12 cellular contexts compared by ENCODE assay signal in genomic region chr10:97540669-97541500, GRCh38. TPM values are rescaled to one million over a fixed set of nuclear protein-coding genes. Genes with fewer than 3 reads are reported as not detected.
DNase-seq lines count a peak whose midpoint lies in the region; ATAC-seq, FAIRE-seq and TF ChIP-seq lines count a peak whose summit lies in the region.
"Had no signal": no experiment of that assay in that cellular context is flagged by ENCODE, and none has a peak within 500 bp of the region (broad histone marks: within the 10 kb centered on the region; RNA-seq: fewer than 3 reads in every experiment).

No MANE protein-coding gene starts in this region.

- H3K4me1 ChIP-seq in endothelial cell of umbilical vein (ENCODE audit: control insufficient read depth, extremely low read depth, insufficient read depth, low read length) = peaks cover 53% of the 10 kb centered on the region

- DNase-seq in cardiac septum (ENCODE audit: low spot score) (peak; percentile 67), Right ventricle myocardium superior (no peak), endothelial cell of umbilical vein (ENCODE audit: low read depth, low spot score) (no peak)
- DNase-seq: activated CD4-positive, alpha-beta memory T cell treated with anti-CD3 and anti-CD28 coated beads, Interleukin-2, amount 10 ng/mL, durations not matched to agents 7 days and 5 days; NCI-H2171 had no signal

- H3K79me2 ChIP-seq in endothelial cell of umbilical vein (ENCODE audit: control insufficient read depth, insufficient read depth, low read length) = peaks cover 4% of the 10 kb centered on the region

- CTCF ChIA-PET in endothelial cell of umbilical vein (lab: Charles Lee) = interaction anchor here (0.6 to 6.6 kb wide), 7 partner anchors 10 to 72 kb away, joined by 3 to 93 read pairs (median 11); partner anchors contain the start of gene UBTD1

- no TSS peak for BruUV-seq in endothelial cell of umbilical vein (replicated peaks; lab: Mats Ljungman, UMichigan)

- no peak overlapping the region for H3K4me2 ChIP-seq in endothelial cell of umbilical vein (ENCODE audit: insufficient read depth, low read length)

- H3K9ac ChIP-seq in endothelial cell of umbilical vein (replicated peaks; ENCODE audit: extremely low read depth, insufficient read depth, low read length) = no peak overlapping the region

- ATAC-seq in Right ventricle myocardium superior (ENCODE audit: poor library complexity) = no peak
- no peak for ATAC-seq in HG03354 (IDR thresholded peaks at IDR 0.05; ENCODE audit: poor library complexity, severe bottlenecking, unreplicated experiment)
- ATAC-seq in HG03196 (IDR thresholded peaks at IDR 0.05; ENCODE audit: unreplicated experiment) = no peak
- no peak for ATAC-seq in GM18867 (IDR thresholded peaks at IDR 0.05; ENCODE audit: unreplicated experiment)
- ATAC-seq in GM21619 (IDR thresholded peaks at IDR 0.05; ENCODE audit: unreplicated experiment) = no peak

- H3K4me3 ChIP-seq in endothelial cell of umbilical vein (replicated peaks in 1 of 3; ENCODE audit: insufficient read depth in 1 of 3, low read depth in 1 of 3, low read length in 3 of 3) = no peak overlapping the region

- no peaks in the 10 kb centered on the region for H3K36me3 ChIP-seq in endothelial cell of umbilical vein (ENCODE audit: control insufficient read depth in 2 of 2, extremely low read depth in 1 of 2, insufficient read depth in 2 of 2, low read length in 2 of 2)

- no peaks in the 10 kb centered on the region for H3K9me1 ChIP-seq in endothelial cell of umbilical vein (replicated peaks; ENCODE audit: control insufficient read depth, extremely low read depth, insufficient read depth, low read length)

- dilution Hi-C loops in endothelial cell of umbilical vein (cut with MboI; ENCODE audit: extremely low pct_ligation_motif_present, low sequenced_read_pairs) = no loop called here

- no peak for TF ChIP-seq POLR2A in endothelial cell of umbilical vein (IDR thresholded peaks at IDR 0.05; ENCODE audit: low read depth, low read length)

- H3K27ac Mint-ChIP-seq in nephron = peak overlapping the region; percentile 87 to 91 (median 90)
- H3K27ac Mint-ChIP-seq: activated CD4-positive, alpha-beta memory T cell treated with anti-CD3 and anti-CD28 coated beads, Interleukin-2, amount 10 ng/mL, durations not matched to agents 7 days and 5 days had no signal

- no peaks in the 10 kb centered on the region for H3K27me3 Mint-ChIP-seq in nephron (ENCODE audit: low read depth)
- H3K27me3 Mint-ChIP-seq: activated CD4-positive, alpha-beta memory T cell treated with anti-CD3 and anti-CD28 coated beads, Interleukin-2, amount 10 ng/mL, durations not matched to agents 7 days and 5 days had no signal

- H3K4me1 Mint-ChIP-seq in nephron = peaks cover 59% of the 10 kb centered on the region

- H3K9me3 Mint-ChIP-seq in nephron = no peaks in the 10 kb centered on the region
- H3K9me3 Mint-ChIP-seq: activated CD4-positive, alpha-beta memory T cell treated with anti-CD3 and anti-CD28 coated beads, Interleukin-2, amount 10 ng/mL, durations not matched to agents 7 days and 5 days had no signal

- intact Hi-C loops in cardiac septum (cut with DNase I) (no loop called here), Right ventricle myocardium superior (cut with DNase I) (no loop called here), endothelial cell of umbilical vein (cut with micrococcal nuclease) (no loop called here)

- no peak overlapping the region for H2AFZ ChIP-seq in endothelial cell of umbilical vein (ENCODE audit: low read depth, low read length)

- peak; percentile 70 for FAIRE-seq in endothelial cell of umbilical vein (lab: Jason Lieb, UNC)
- FAIRE-seq: frontal cortex had no signal

- no peaks in the 10 kb centered on the region for H3K27me3 ChIP-seq in endothelial cell of umbilical vein (ENCODE audit: control insufficient read depth in 2 of 2, insufficient read depth in 2 of 2, low read length in 2 of 2)

- H3K36me3 Mint-ChIP-seq in nephron (ENCODE audit: low read depth) = no peaks in the 10 kb centered on the region

- POLR2A ChIA-PET in endothelial cell of umbilical vein (lab: Charles Lee) = interaction anchor here (1.3 kb wide), 1 partner anchor 23 kb away, joined by 5 read pairs; no protein-coding TSS in a partner anchor

- H3K4me3 Mint-ChIP-seq in nephron = no peak overlapping the region
- H3K4me3 Mint-ChIP-seq: activated CD4-positive, alpha-beta memory T cell treated with anti-CD3 and anti-CD28 coated beads, Interleukin-2, amount 10 ng/mL, durations not matched to agents 7 days and 5 days had no signal

- H3K27ac ChIP-seq in endothelial cell of umbilical vein (ENCODE audit: insufficient read depth, low read depth, low read length) = peak overlapping the region; percentile 99

- H4K20me1 ChIP-seq in endothelial cell of umbilical vein (replicated peaks; ENCODE audit: control insufficient read depth, extremely low read depth, insufficient read depth, low read length) = no peaks in the 10 kb centered on the region

- peak in 1 of 2 donors; percentile 11 for TF ChIP-seq CTCF in endothelial cell of umbilical vein (IDR thresholded peaks at IDR 0.05; ENCODE audit: extremely low read depth in 1 of 2, insufficient read depth in 1 of 2, low read depth in 1 of 2, low read length in 2 of 2)
- TF ChIP-seq CTCF in nephron (IDR thresholded peaks at IDR 0.05; ENCODE audit: unreplicated experiment in 3 of 3) = no peak

- H3K9me3 ChIP-seq in endothelial cell of umbilical vein (replicated peaks; ENCODE audit: control insufficient read depth, insufficient read depth, low read length) = no peaks in the 10 kb centered on the region

TF ChIP-seq in endothelial cell of umbilical vein, 7 proteins besides CTCF, POLR2A, EP300 and RAD21 (continues in another document):
- TF ChIP-seq POLR2AphosphoS5 (IDR thresholded peaks at IDR 0.05; ENCODE audit: insufficient read depth, low read depth, low read length) (no peak), GATA2 (IDR thresholded peaks at IDR 0.05; ENCODE audit: insufficient read depth, insufficient read length, low read depth, low read length) (no peak)
- TF ChIP-seq, protein P1, sequence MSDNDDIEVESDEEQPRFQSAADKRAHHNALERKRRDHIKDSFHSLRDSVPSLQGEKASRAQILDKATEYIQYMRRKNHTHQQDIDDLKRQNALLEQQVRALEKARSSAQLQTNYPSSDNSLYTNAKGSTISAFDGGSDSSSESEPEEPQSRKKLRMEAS (IDR thresholded peaks at IDR 0.05; ENCODE audit: insufficient read depth, insufficient read length) = no peak

RNA-seq across cellular contexts. Expression of gene ANKRD2, which starts 31.7 kb away (rescaled TPM):
- total RNA-seq in cardiac septum (138 TPM), Right ventricle myocardium superior (152 TPM), endothelial cell of umbilical vein (1.6 and 2.3 TPM in 2 replicates)
- polyA plus RNA-seq in endothelial cell of umbilical vein = 1.7 and 1.8 TPM in 2 replicates
- polyA plus RNA-seq in endothelial cell of umbilical vein (2011; cell fraction: cytosol; rRNA removed) = 1.7 and 1.9 TPM in 2 replicates
- 0.91 and 1.1 TPM in 2 replicates for polyA plus RNA-seq in endothelial cell of umbilical vein (2011; cell fraction: nucleus; rRNA removed)
- polyA plus RNA-seq in endothelial cell of umbilical vein (2012) = 2.4 and 3.5 TPM in 2 replicates
- 0.59 and 1.1 TPM in 2 replicates for polyA minus RNA-seq in endothelial cell of umbilical vein
- polyA minus RNA-seq in endothelial cell of umbilical vein (2011; cell fraction: cytosol; rRNA and poly(A)+ RNA removed) = not detected
- polyA minus RNA-seq in endothelial cell of umbilical vein (2011; cell fraction: nucleus; rRNA and poly(A)+ RNA removed) = 0.63 TPM in 1 of 2 replicates, not detected in the other
- total RNA-seq: frontal cortex, SK-MEL-5 had no signal

RNA-seq across cellular contexts. Expression of gene UBTD1, which starts 42.2 kb away (rescaled TPM):
- total RNA-seq in cardiac septum (25.5 TPM), Right ventricle myocardium superior (26.7 TPM), endothelial cell of umbilical vein (42.6 and 44.1 TPM in 2 replicates)
- 63.7 and 89.3 TPM in 2 replicates for polyA plus RNA-seq in endothelial cell of umbilical vein
- 49.2 and 66.4 TPM in 2 replicates for polyA plus RNA-seq in endothelial cell of umbilical vein (2011; cell fraction: cytosol; rRNA removed)
- 18.1 and 22.7 TPM in 2 replicates for polyA plus RNA-seq in endothelial cell of umbilical vein (2011; cell fraction: nucleus; rRNA removed)
- polyA plus RNA-seq in endothelial cell of umbilical vein (2012) = 24.5 and 41.0 TPM in 2 replicates
- 14.8 and 20.9 TPM in 2 replicates for polyA minus RNA-seq in endothelial cell of umbilical vein
- polyA minus RNA-seq in endothelial cell of umbilical vein (2011; cell fraction: cytosol; rRNA and poly(A)+ RNA removed) = 3.6 TPM
- 5.1 and 10.4 TPM in 2 replicates for polyA minus RNA-seq in endothelial cell of umbilical vein (2011; cell fraction: nucleus; rRNA and poly(A)+ RNA removed)

RNA-seq across cellular contexts. Expression of gene MMS19, which starts 42.7 kb away (rescaled TPM):
- total RNA-seq in cardiac septum (46.7 TPM), Right ventricle myocardium superior (34.0 TPM), endothelial cell of umbilical vein (80.9 and 95.2 TPM in 2 replicates)
- polyA plus RNA-seq in endothelial cell of umbilical vein = 123 and 135 TPM in 2 replicates
- polyA plus RNA-seq in endothelial cell of umbilical vein (2011; cell fraction: cytosol; rRNA removed) = 77.1 and 82.2 TPM in 2 replicates
- polyA plus RNA-seq in endothelial cell of umbilical vein (2011; cell fraction: nucleus; rRNA removed) = 284 and 338 TPM in 2 replicates
- 68.3 and 74.8 TPM in 2 replicates for polyA plus RNA-seq in endothelial cell of umbilical vein (2012)
- polyA minus RNA-seq in endothelial cell of umbilical vein = 155 and 161 TPM in 2 replicates
- polyA minus RNA-seq in endothelial cell of umbilical vein (2011; cell fraction: cytosol; rRNA and poly(A)+ RNA removed) = 55.2 TPM
- 90.5 and 121 TPM in 2 replicates for polyA minus RNA-seq in endothelial cell of umbilical vein (2011; cell fraction: nucleus; rRNA and poly(A)+ RNA removed)

RNA-seq across cellular contexts. Expression of gene HOGA1, which starts 43.3 kb away (rescaled TPM):
- total RNA-seq in cardiac septum (20.4 TPM), Right ventricle myocardium superior (18.7 TPM), endothelial cell of umbilical vein (0.46 and 0.91 TPM in 2 replicates)
- polyA plus RNA-seq in endothelial cell of umbilical vein = 0.44 and 0.48 TPM in 2 replicates
- 0.41 and 0.44 TPM in 2 replicates for polyA plus RNA-seq in endothelial cell of umbilical vein (2011; cell fraction: cytosol; rRNA removed)
- 0.60 and 0.61 TPM in 2 replicates for polyA plus RNA-seq in endothelial cell of umbilical vein (2011; cell fraction: nucleus; rRNA removed)
- polyA plus RNA-seq in endothelial cell of umbilical vein (2012) = 0.72 and 1.1 TPM in 2 replicates
- 0.42 and 0.49 TPM in 2 replicates for polyA minus RNA-seq in endothelial cell of umbilical vein
- polyA minus RNA-seq in endothelial cell of umbilical vein (2011; cell fraction: cytosol; rRNA and poly(A)+ RNA removed) = 0.41 TPM
- 0.43 and 0.96 TPM in 2 replicates for polyA minus RNA-seq in endothelial cell of umbilical vein (2011; cell fraction: nucleus; rRNA and poly(A)+ RNA removed)
- total RNA-seq: activated CD4-positive, alpha-beta memory T cell treated with anti-CD3 and anti-CD28 coated beads, Interleukin-2, amount 10 ng/mL, durations not matched to agents 7 days and 5 days had no signal

RNA-seq across cellular contexts. Expression of gene C10orf62, which starts 48.6 kb away (rescaled TPM):
- 0.51 TPM for total RNA-seq in cardiac septum
- total RNA-seq in Right ventricle myocardium superior = 0.48 TPM
- not detected in 2 replicates for total RNA-seq in endothelial cell of umbilical vein
- not detected in 2 replicates for polyA plus RNA-seq in endothelial cell of umbilical vein
- polyA plus RNA-seq in endothelial cell of umbilical vein (2011; cell fraction: cytosol; rRNA removed) = not detected in 2 replicates
- 0.11 and 0.21 TPM in 2 replicates for polyA plus RNA-seq in endothelial cell of umbilical vein (2011; cell fraction: nucleus; rRNA removed)
- not detected in 2 replicates for polyA plus RNA-seq in endothelial cell of umbilical vein (2012)
- not detected in 2 replicates for polyA minus RNA-seq in endothelial cell of umbilical vein
- not detected for polyA minus RNA-seq in endothelial cell of umbilical vein (2011; cell fraction: cytosol; rRNA and poly(A)+ RNA removed)
- polyA minus RNA-seq in endothelial cell of umbilical vein (2011; cell fraction: nucleus; rRNA and poly(A)+ RNA removed) = not detected in 2 replicates
- total RNA-seq: activated CD4-positive, alpha-beta memory T cell treated with anti-CD3 and anti-CD28 coated beads, Interleukin-2, amount 10 ng/mL, durations not matched to agents 7 days and 5 days; frontal cortex; SK-MEL-5 had no signal

Comparison
In these comparisons a context has a peak if more than half of its experiments do, and no peak if none do; other contexts are left out.
1. RNA of gene ANKRD2, which starts 31.7 kb away (total RNA-seq): 152 TPM in Right ventricle myocardium superior (single experiment) and 138 TPM in cardiac septum (single experiment); 1.6 to 2.3 TPM in endothelial cell of umbilical vein; every median in the first group is over 10 times any median in the second.